In genomic region chr17:65550758-65551157, GRCh38 we compare ENCODE assay signal across 10 cellular contexts.
"Had no signal": no experiment of that assay in that cellular context is flagged by ENCODE, and none has a peak within 500 bp of the region (broad histone marks: within the 10 kb centered on the region; RNA-seq: fewer than 3 reads in every experiment).

No MANE protein-coding gene starts in this region.

- H3K9me3 Mint-ChIP-seq: activated CD4-positive, alpha-beta memory T cell treated with anti-CD3 and anti-CD28 coated beads, Interleukin-2, amount 10 ng/mL, durations not matched to agents 7 days and 5 days had no signal

- H3K4me3 ChIP-seq: heart left ventricle, tibial artery had no signal

- H3K4me1 ChIP-seq: foreskin keratinocyte had no signal

- H3K4me3 Mint-ChIP-seq: activated CD4-positive, alpha-beta memory T cell treated with anti-CD3 and anti-CD28 coated beads, Interleukin-2, amount 10 ng/mL, durations not matched to agents 7 days and 5 days; activated CD4-positive, alpha-beta T cell treated with anti-CD3 and anti-CD28 coated beads for 36 hours had no signal

- H3K27ac ChIP-seq: brain microvascular endothelial cell, foreskin keratinocyte, tibial artery, VCaP had no signal

- H3K9me3 ChIP-seq: heart left ventricle, tibial artery had no signal

- ATAC-seq: activated CD4-positive, alpha-beta T cell treated with anti-CD3 and anti-CD28 coated beads for 36 hours; foreskin keratinocyte; heart left ventricle had no signal

- H3K27ac Mint-ChIP-seq: activated CD4-positive, alpha-beta memory T cell treated with anti-CD3 and anti-CD28 coated beads, Interleukin-2, amount 10 ng/mL, durations not matched to agents 7 days and 5 days; activated CD4-positive, alpha-beta T cell treated with anti-CD3 and anti-CD28 coated beads for 36 hours had no signal

- H3K36me3 ChIP-seq: brain microvascular endothelial cell had no signal

- H3K27me3 ChIP-seq: brain microvascular endothelial cell, dorsolateral prefrontal cortex, foreskin keratinocyte, heart left ventricle, tibial artery had no signal

- H3K27me3 Mint-ChIP-seq: activated CD4-positive, alpha-beta T cell treated with anti-CD3 and anti-CD28 coated beads for 36 hours had no signal

- DNase-seq: activated CD4-positive, alpha-beta memory T cell treated with anti-CD3 and anti-CD28 coated beads, Interleukin-2, amount 10 ng/mL, durations not matched to agents 7 days and 5 days; activated CD4-positive, alpha-beta T cell treated with anti-CD3 and anti-CD28 coated beads for 36 hours; activated naive CD4-positive, alpha-beta T cell treated with anti-CD3 and anti-CD28 coated beads, Interleukin-2, amount 50 U/mL, for 16 hours; brain microvascular endothelial cell; foreskin keratinocyte; heart left ventricle; stimulated activated CD4-positive, alpha-beta T cell treated with anti-CD3 and anti-CD28 coated beads, Interleukin-4, amount 100 ng/mL, for 4 hours; tibial artery had no signal
